Comparison of ENCODE assay signal across 23 cellular contexts in genomic region chr22:44348963-44349950, GRCh38. TPM values are rescaled to one million over a fixed set of nuclear protein-coding genes. Genes with fewer than 3 reads are reported as not detected.
"Had no signal": no experiment of that assay in that cellular context is flagged by ENCODE, and none has a peak within 500 bp of the region (broad histone marks: within the 10 kb centered on the region; RNA-seq: fewer than 3 reads in every experiment).

No MANE protein-coding gene starts in this region.

- H3K36me3 Mint-ChIP-seq: activated naive CD4-positive, alpha-beta T cell treated with anti-CD3 and anti-CD28 coated beads, Interleukin-2, amount 50 U/mL, for 24 hours; WTC11 had no signal

- DNase-seq: activated CD4-positive, alpha-beta T cell treated with anti-CD3 and anti-CD28 coated beads for 48 hours; amniotic stem cell; body of pancreas; dorsolateral prefrontal cortex; foreskin keratinocyte; heart right ventricle; lower lobe of right lung; midbrain; right lobe of liver; stimulated activated CD4-positive, alpha-beta T cell treated with anti-CD3 and anti-CD28 coated beads, Interleukin-12 subunit alpha, Interleukin-12 subunit beta, amount 100 ng/mL, for 4 hours; stimulated activated CD4-positive, alpha-beta T cell treated with anti-CD3 and anti-CD28 coated beads, Interleukin-4, amount 100 ng/mL, for 1 hour; stimulated activated CD8-positive, alpha-beta memory T cell treated with anti-CD3 and anti-CD28 coated beads, Interleukin-4, amount 100 ng/mL, for 48 hours; stimulated activated naive CD8-positive, alpha-beta T cell treated with anti-CD3 and anti-CD28 coated beads, Interleukin-15, Interleukin-2, amounts not matched to agents 100 U/mL and 50 U/mL, for 24 hours; upper lobe of left lung had no signal

- H3K27me3 ChIP-seq: body of pancreas, right lobe of liver, upper lobe of left lung had no signal

- H3K4me1 ChIP-seq: body of pancreas, lower lobe of right lung, right lobe of liver had no signal

- H3K9me3 ChIP-seq: body of pancreas, heart right ventricle, lower lobe of right lung, neutrophil, right lobe of liver, suprapubic skin, upper lobe of left lung had no signal

- H3K27ac Mint-ChIP-seq: activated naive CD4-positive, alpha-beta T cell treated with anti-CD3 and anti-CD28 coated beads, Interleukin-2, amount 50 U/mL, for 24 hours; activated T-helper 2 cell treated with anti-CD3 and anti-CD28 coated beads, Interferon-gamma antibody, Interleukin-2, Interleukin-4, amounts not matched to agents 10 μg/mL and 5 μg/mL and 100 μg/mL, durations not matched to agents 14 hours and 24 hours and 36 hours; progenitor cell of endocrine pancreas; T-helper 1 cell treated with Interleukin-12 subunit alpha and Interleukin-12 subunit beta and Interleukin-4 antibody, amounts not matched to agents 30 μg/mL and 1 μg/mL, for 36 hours; WTC11 had no signal

- H3K36me3 ChIP-seq: heart right ventricle, lower lobe of right lung, neutrophil, right lobe of liver, suprapubic skin, upper lobe of left lung had no signal

- H3K4me3 ChIP-seq: body of pancreas, dorsolateral prefrontal cortex, heart right ventricle, lower lobe of right lung, right lobe of liver, SK-N-MC, suprapubic skin, upper lobe of left lung had no signal

- ATAC-seq: body of pancreas; esophagus mucosa; foreskin keratinocyte; lower lobe of right lung; stimulated activated naive CD8-positive, alpha-beta T cell treated with anti-CD3 and anti-CD28 coated beads, Interleukin-15, Interleukin-2, amounts not matched to agents 100 U/mL and 50 U/mL, for 24 hours; WTC11 had no signal

- H3K27ac ChIP-seq: body of pancreas, dorsolateral prefrontal cortex, foreskin keratinocyte, heart right ventricle, lower lobe of right lung, neutrophil, right lobe of liver, SK-N-MC, suprapubic skin, upper lobe of left lung had no signal

- H3K9me3 Mint-ChIP-seq: activated naive CD4-positive, alpha-beta T cell treated with anti-CD3 and anti-CD28 coated beads, Interleukin-2, amount 50 U/mL, for 24 hours; activated T-helper 2 cell treated with anti-CD3 and anti-CD28 coated beads, Interferon-gamma antibody, Interleukin-2, Interleukin-4, amounts not matched to agents 10 μg/mL and 5 μg/mL and 100 μg/mL, durations not matched to agents 14 hours and 24 hours and 36 hours; T-helper 1 cell treated with Interleukin-12 subunit alpha and Interleukin-12 subunit beta and Interleukin-4 antibody, amounts not matched to agents 30 μg/mL and 1 μg/mL, for 36 hours; WTC11 had no signal

- H3K4me3 Mint-ChIP-seq: activated naive CD4-positive, alpha-beta T cell treated with anti-CD3 and anti-CD28 coated beads, Interleukin-2, amount 50 U/mL, for 24 hours; T-helper 1 cell treated with Interleukin-12 subunit alpha and Interleukin-12 subunit beta and Interleukin-4 antibody, amounts not matched to agents 30 μg/mL and 1 μg/mL, for 36 hours; WTC11 had no signal

RNA-seq across cellular contexts. Expression of gene SHISAL1, which starts 36.5 kb away (rescaled TPM):
- total RNA-seq: activated T-helper 2 cell treated with anti-CD3 and anti-CD28 coated beads, Interferon-gamma antibody, Interleukin-2, Interleukin-4, amounts not matched to agents 10 μg/mL and 5 μg/mL and 100 μg/mL, durations not matched to agents 14 hours and 24 hours and 36 hours; foreskin keratinocyte had no signal
